3 cellular contexts compared by ENCODE assay signal in genomic region chr5:55343107-55343506, GRCh38.
A peak's percentile ranks its signal among the peaks of the same experiment; 100 is the strongest.
TF ChIP-seq lines count a peak whose summit lies in the region.

No MANE protein-coding gene starts in this region.

TF ChIP-seq in liver, 16 proteins besides CTCF, POLR2A, EP300 and RAD21:
- peak in 1 of 2 donors; percentile 54 for TF ChIP-seq HNF4A (conservative IDR thresholded peaks at IDR 0.05)
- TF ChIP-seq TAF1 (conservative IDR thresholded peaks at IDR 0.05) = no peak

TF ChIP-seq in HepG2, 621 proteins besides CTCF, POLR2A, EP300 and RAD21:
- TF ChIP-seq CAMTA2 (CRISPR knock-in tag; IDR thresholded peaks at IDR 0.05; ENCODE audit: borderline replicate concordance) (no peak), ZNF274 (CRISPR knock-in tag; IDR thresholded peaks at IDR 0.05) (no peak), PTBP1 (IDR thresholded peaks at IDR 0.05; ENCODE audit: low read depth, low read length, poor library complexity, severe bottlenecking) (no peak), SP140L (CRISPR knock-in tag; IDR thresholded peaks at IDR 0.05; ENCODE audit: borderline replicate concordance) (no peak), PPARG (CRISPR knock-in tag; conservative IDR thresholded peaks at IDR 0.05) (no peak), SKI (IDR thresholded peaks at IDR 0.05; ENCODE audit: partially characterized antibody) (no peak), ZNF546 (CRISPR knock-in tag; conservative IDR thresholded peaks at IDR 0.05) (no peak), TEAD2 (CRISPR knock-in tag; IDR thresholded peaks at IDR 0.05) (no peak), SYNCRIP (IDR thresholded peaks at IDR 0.05; ENCODE audit: insufficient read depth, low read depth, low read length) (no peak), ZSCAN20 (CRISPR knock-in tag; IDR thresholded peaks at IDR 0.05; ENCODE audit: borderline replicate concordance) (no peak), ZNF556 (CRISPR knock-in tag; IDR thresholded peaks at IDR 0.05; ENCODE audit: borderline replicate concordance) (no peak), ZNF382 (CRISPR knock-in tag; IDR thresholded peaks at IDR 0.05; ENCODE audit: borderline replicate concordance) (no peak), TRAFD1 (CRISPR knock-in tag; IDR thresholded peaks at IDR 0.05; ENCODE audit: borderline replicate concordance) (no peak)
- TF ChIP-seq, protein P1, sequence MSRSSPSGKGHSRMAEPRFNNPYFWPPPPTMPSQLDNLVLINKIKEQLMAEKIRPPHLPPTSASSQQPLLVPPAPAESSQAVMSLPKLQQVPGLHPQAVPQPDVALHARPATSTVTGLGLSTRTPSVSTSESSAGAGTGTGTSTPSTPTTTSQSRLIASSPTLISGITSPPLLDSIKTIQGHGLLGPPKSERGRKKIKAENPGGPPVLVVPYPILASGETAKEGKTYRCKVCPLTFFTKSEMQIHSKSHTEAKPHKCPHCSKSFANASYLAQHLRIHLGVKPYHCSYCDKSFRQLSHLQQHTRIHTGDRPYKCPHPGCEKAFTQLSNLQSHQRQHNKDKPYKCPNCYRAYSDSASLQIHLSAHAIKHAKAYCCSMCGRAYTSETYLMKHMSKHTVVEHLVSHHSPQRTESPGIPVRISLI (CRISPR knock-in tag; IDR thresholded peaks at IDR 0.05; ENCODE audit: borderline replicate concordance) = no peak

TF ChIP-seq in WTC11, 78 proteins besides CTCF, POLR2A, EP300 and RAD21:
- TF ChIP-seq, protein P2, sequence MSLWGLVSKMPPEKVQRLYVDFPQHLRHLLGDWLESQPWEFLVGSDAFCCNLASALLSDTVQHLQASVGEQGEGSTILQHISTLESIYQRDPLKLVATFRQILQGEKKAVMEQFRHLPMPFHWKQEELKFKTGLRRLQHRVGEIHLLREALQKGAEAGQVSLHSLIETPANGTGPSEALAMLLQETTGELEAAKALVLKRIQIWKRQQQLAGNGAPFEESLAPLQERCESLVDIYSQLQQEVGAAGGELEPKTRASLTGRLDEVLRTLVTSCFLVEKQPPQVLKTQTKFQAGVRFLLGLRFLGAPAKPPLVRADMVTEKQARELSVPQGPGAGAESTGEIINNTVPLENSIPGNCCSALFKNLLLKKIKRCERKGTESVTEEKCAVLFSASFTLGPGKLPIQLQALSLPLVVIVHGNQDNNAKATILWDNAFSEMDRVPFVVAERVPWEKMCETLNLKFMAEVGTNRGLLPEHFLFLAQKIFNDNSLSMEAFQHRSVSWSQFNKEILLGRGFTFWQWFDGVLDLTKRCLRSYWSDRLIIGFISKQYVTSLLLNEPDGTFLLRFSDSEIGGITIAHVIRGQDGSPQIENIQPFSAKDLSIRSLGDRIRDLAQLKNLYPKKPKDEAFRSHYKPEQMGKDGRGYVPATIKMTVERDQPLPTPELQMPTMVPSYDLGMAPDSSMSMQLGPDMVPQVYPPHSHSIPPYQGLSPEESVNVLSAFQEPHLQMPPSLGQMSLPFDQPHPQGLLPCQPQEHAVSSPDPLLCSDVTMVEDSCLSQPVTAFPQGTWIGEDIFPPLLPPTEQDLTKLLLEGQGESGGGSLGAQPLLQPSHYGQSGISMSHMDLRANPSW (CRISPR knock-in tag; conservative IDR thresholded peaks at IDR 0.05; ENCODE audit: low read depth) = no peak
- TF ChIP-seq, protein P3, sequence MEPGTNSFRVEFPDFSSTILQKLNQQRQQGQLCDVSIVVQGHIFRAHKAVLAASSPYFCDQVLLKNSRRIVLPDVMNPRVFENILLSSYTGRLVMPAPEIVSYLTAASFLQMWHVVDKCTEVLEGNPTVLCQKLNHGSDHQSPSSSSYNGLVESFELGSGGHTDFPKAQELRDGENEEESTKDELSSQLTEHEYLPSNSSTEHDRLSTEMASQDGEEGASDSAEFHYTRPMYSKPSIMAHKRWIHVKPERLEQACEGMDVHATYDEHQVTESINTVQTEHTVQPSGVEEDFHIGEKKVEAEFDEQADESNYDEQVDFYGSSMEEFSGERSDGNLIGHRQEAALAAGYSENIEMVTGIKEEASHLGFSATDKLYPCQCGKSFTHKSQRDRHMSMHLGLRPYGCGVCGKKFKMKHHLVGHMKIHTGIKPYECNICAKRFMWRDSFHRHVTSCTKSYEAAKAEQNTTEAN (CRISPR knock-in tag; IDR thresholded peaks at IDR 0.05) = no peak
- TF ChIP-seq ZNF317 (CRISPR knock-in tag; IDR thresholded peaks at IDR 0.05; ENCODE audit: borderline replicate concordance, low read depth) (no peak), NFATC4 (CRISPR knock-in tag; IDR thresholded peaks at IDR 0.05) (no peak), MXD4 (CRISPR knock-in tag; IDR thresholded peaks at IDR 0.05; ENCODE audit: borderline replicate concordance) (no peak), GABPB1 (CRISPR knock-in tag; IDR thresholded peaks at IDR 0.05) (no peak), NFYB (CRISPR knock-in tag; conservative IDR thresholded peaks at IDR 0.05; ENCODE audit: low read depth) (no peak)
